ENCODE assay signal across 9 cellular contexts in genomic region chr3:58332575-58333179, GRCh38. TPM values are rescaled to one million over a fixed set of nuclear protein-coding genes. Genes with fewer than 3 reads are reported as not detected.
DNase-seq lines count a peak whose midpoint lies in the region; ATAC-seq, FAIRE-seq and TF ChIP-seq lines count a peak whose summit lies in the region.
"Had no signal": no experiment of that assay in that cellular context is flagged by ENCODE, and none has a peak within 500 bp of the region (broad histone marks: within the 10 kb centered on the region; RNA-seq: fewer than 3 reads in every experiment).

Gene PXK, plus strand, starts transcription at chr3:58332892. Its CDS starts 97 bp downstream, at chr3:58332989.

- H3K4me3 ChIP-seq in BLaER1 (peak within 1 kb of the TSS; percentile 98), esophagus squamous epithelium (peak within 1 kb of the TSS; percentile 68 to 90 (median 79))

- H3K4me2 ChIP-seq in BLaER1: peak within 1 kb of the TSS; percentile 87

- H3K4me1 ChIP-seq in BLaER1: peaks cover 49% of the 10 kb centered on the region
- H3K4me1 ChIP-seq in esophagus squamous epithelium: peaks cover 8 to 47% (median 22%) of the 10 kb centered on the region in 3 donors

- H3K9ac ChIP-seq in BLaER1: peak within 1 kb of the TSS; percentile 92

- H3K4me1 Mint-ChIP-seq in activated T-helper 1 cell treated with anti-CD3 and anti-CD28 coated beads, Interleukin-12 subunit alpha, Interleukin-12 subunit beta, Interleukin-2, Interleukin-4 antibody, amounts not matched to agents 30 ng/mL and 10 ng/mL and 1 ng/mL, durations not matched to agents 14 hours and 24 hours and 36 hours (ENCODE audit: low read depth): peaks cover 48% of the 10 kb centered on the region

- no peaks in the 10 kb centered on the region for H3K9me3 ChIP-seq in BLaER1
- no peaks in the 10 kb centered on the region for H3K9me3 ChIP-seq in esophagus squamous epithelium

- H3K36me3 ChIP-seq in BLaER1 (peaks cover 17% of the 10 kb centered on the region), esophagus squamous epithelium (no peaks in the 10 kb centered on the region)

- ATAC-seq in GM19035 (IDR thresholded peaks at IDR 0.05; ENCODE audit: unreplicated experiment) (peak; percentile 91), HG03196 (IDR thresholded peaks at IDR 0.05; ENCODE audit: unreplicated experiment) (peak; percentile 83)

- no peak for FAIRE-seq in RCC 7860 (lab: Jason Lieb, UNC)
- FAIRE-seq: islet of Langerhans had no signal

- H4K20me1 ChIP-seq in BLaER1: no peaks in the 10 kb centered on the region

- no peaks in the 10 kb centered on the region for H3K27me3 ChIP-seq in BLaER1
- no peaks in the 10 kb centered on the region for H3K27me3 ChIP-seq in esophagus squamous epithelium

- no peaks in the 10 kb centered on the region for H3K9me3 Mint-ChIP-seq in activated T-helper 1 cell treated with anti-CD3 and anti-CD28 coated beads, Interleukin-12 subunit alpha, Interleukin-12 subunit beta, Interleukin-2, Interleukin-4 antibody, amounts not matched to agents 30 ng/mL and 10 ng/mL and 1 ng/mL, durations not matched to agents 14 hours and 24 hours and 36 hours

- peak within 1 kb of the TSS; percentile 99 for H3K27ac Mint-ChIP-seq in activated T-helper 1 cell treated with anti-CD3 and anti-CD28 coated beads, Interleukin-12 subunit alpha, Interleukin-12 subunit beta, Interleukin-2, Interleukin-4 antibody, amounts not matched to agents 30 ng/mL and 10 ng/mL and 1 ng/mL, durations not matched to agents 14 hours and 24 hours and 36 hours

- peak in 2 of 6 experiments; percentile 22 to 30 for TF ChIP-seq CTCF in esophagus squamous epithelium (IDR thresholded peaks at IDR 0.05)

- H3K27ac ChIP-seq in BLaER1 (peak within 1 kb of the TSS; percentile 93), esophagus squamous epithelium (peak within 1 kb of the TSS; percentile 75 to 83 (median 78))

- DNase-seq in RCC 7860 (ENCODE audit: low spot score): peak; percentile 32
- DNase-seq in activated T-helper 1 cell treated with anti-CD3 and anti-CD28 coated beads, Interleukin-12 subunit alpha, Interleukin-12 subunit beta, Interleukin-2, Interleukin-4 antibody, amounts not matched to agents 30 ng/mL and 10 ng/mL and 1 ng/mL, durations not matched to agents 14 hours and 24 hours and 36 hours (ENCODE audit: low spot score): peak; percentile 83
- peak; percentile 3 for DNase-seq in esophagus squamous epithelium (lab: John Stamatoyannopoulos, UW)
- peak; percentile 83 for DNase-seq in myocyte (ENCODE audit: low read depth)
- DNase-seq in stimulated activated CD8-positive, alpha-beta memory T cell treated with anti-CD3 and anti-CD28 coated beads, Interleukin-7, amount 100 ng/mL, for 4 hours (ENCODE audit: low read depth in 2 of 2): peak; percentile 44 to 78

- peak in 1 of 4 donors; percentile 69 for TF ChIP-seq POLR2A in esophagus squamous epithelium (IDR thresholded peaks at IDR 0.05)

- intact Hi-C loops in activated T-helper 1 cell treated with anti-CD3 and anti-CD28 coated beads, Interleukin-12 subunit alpha, Interleukin-12 subunit beta, Interleukin-2, Interleukin-4 antibody, amounts not matched to agents 30 ng/mL and 10 ng/mL and 1 ng/mL, durations not matched to agents 14 hours and 24 hours and 36 hours (cut with micrococcal nuclease): loop anchor here (1.0 to 5.0 kb wide), 6 partner anchors 8 to 1410 kb away; no protein-coding TSS in a partner anchor
- intact Hi-C loops in esophagus squamous epithelium (cut with DNase I): no loop called here

- no peaks in the 10 kb centered on the region for H3K27me3 Mint-ChIP-seq in activated T-helper 1 cell treated with anti-CD3 and anti-CD28 coated beads, Interleukin-12 subunit alpha, Interleukin-12 subunit beta, Interleukin-2, Interleukin-4 antibody, amounts not matched to agents 30 ng/mL and 10 ng/mL and 1 ng/mL, durations not matched to agents 14 hours and 24 hours and 36 hours (ENCODE audit: insufficient read depth)

- peaks cover 15% of the 10 kb centered on the region for H3K36me3 Mint-ChIP-seq in activated T-helper 1 cell treated with anti-CD3 and anti-CD28 coated beads, Interleukin-12 subunit alpha, Interleukin-12 subunit beta, Interleukin-2, Interleukin-4 antibody, amounts not matched to agents 30 ng/mL and 10 ng/mL and 1 ng/mL, durations not matched to agents 14 hours and 24 hours and 36 hours (ENCODE audit: low read depth)

- peak within 1 kb of the TSS; percentile 100 for H3K4me3 Mint-ChIP-seq in activated T-helper 1 cell treated with anti-CD3 and anti-CD28 coated beads, Interleukin-12 subunit alpha, Interleukin-12 subunit beta, Interleukin-2, Interleukin-4 antibody, amounts not matched to agents 30 ng/mL and 10 ng/mL and 1 ng/mL, durations not matched to agents 14 hours and 24 hours and 36 hours

- WGBS in esophagus squamous epithelium, 2 donors: 8% methylated on average over 2 of the region's 76 CpGs; no CpG with 5 or more reads in 1 of the 2 donors

RNA-seq across cellular contexts. Expression of gene PXK, which starts in this region (rescaled TPM):
- 43.4 and 48.1 TPM in 2 replicates for total RNA-seq in activated T-helper 1 cell treated with anti-CD3 and anti-CD28 coated beads, Interleukin-12 subunit alpha, Interleukin-12 subunit beta, Interleukin-2, Interleukin-4 antibody, amounts not matched to agents 30 ng/mL and 10 ng/mL and 1 ng/mL, durations not matched to agents 14 hours and 24 hours and 36 hours
- 10 to 100 TPM in 2 of 4 donors, 1 to 10 TPM in 2; 6.5 to 25.9 (median 12.2) TPM for total RNA-seq in esophagus squamous epithelium
- 21.9 and 23.2 TPM in 2 replicates for total RNA-seq in myocyte
- polyA plus RNA-seq in myocyte (2012): 17.9 TPM

Comparison
In these comparisons a context has a peak if more than half of its experiments do, and no peak if none do; other contexts are left out.
1. Peak in every context shown above with its lines: DNase-seq, ATAC-seq, H3K4me3 ChIP-seq and H3K27ac ChIP-seq.
2. DNase-seq: peak in every context shown above with its lines; median percentile 83 in activated T-helper 1 cell treated with anti-CD3 and anti-CD28 coated beads, Interleukin-12 subunit alpha, Interleukin-12 subunit beta, Interleukin-2, Interleukin-4 antibody, amounts not matched to agents 30 ng/mL and 10 ng/mL and 1 ng/mL, durations not matched to agents 14 hours and 24 hours and 36 hours; 83 in myocyte; 61 in stimulated activated CD8-positive, alpha-beta memory T cell treated with anti-CD3 and anti-CD28 coated beads, Interleukin-7, amount 100 ng/mL, for 4 hours; 32 in RCC 7860; 3 in esophagus squamous epithelium.